1 cellular context compared by ENCODE assay signal in the genomic region with DNA sequence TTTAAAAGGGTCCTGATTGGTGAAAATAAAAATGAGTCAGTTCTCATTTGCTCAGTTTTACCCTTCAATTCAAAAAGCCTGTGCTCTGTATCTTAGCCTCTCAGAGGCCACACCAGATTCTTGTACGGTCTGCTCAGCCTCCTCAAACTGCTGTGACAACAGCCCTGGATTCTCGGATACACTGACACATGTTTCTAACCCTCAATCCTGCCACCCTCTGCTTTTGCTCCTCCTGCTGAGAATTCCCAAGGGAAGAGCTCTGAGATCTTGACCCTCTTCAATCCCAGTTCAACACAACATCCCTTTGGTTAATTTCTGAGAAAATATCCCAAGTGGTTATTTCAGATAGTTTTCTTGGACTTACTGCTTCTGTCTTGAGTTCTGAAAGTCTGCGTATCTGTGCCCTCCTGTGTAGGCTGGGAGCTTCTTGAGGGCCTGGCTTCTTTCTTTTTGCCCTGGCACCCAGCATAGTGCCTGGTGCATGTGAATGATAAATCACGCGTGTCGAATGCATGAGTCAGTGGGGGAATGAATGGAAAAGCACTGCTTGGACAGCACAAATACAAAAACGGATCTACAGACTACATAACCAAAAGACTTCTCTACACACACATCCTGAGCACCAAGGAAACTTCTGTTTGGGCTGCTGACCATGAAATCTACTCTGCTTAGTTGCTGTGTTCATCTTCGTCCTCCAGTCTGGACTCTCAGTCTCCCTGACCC.
TF ChIP-seq lines count a peak whose summit lies in the region.

No MANE protein-coding gene starts in this region.

TF ChIP-seq in GM23338, 12 proteins besides CTCF, POLR2A, EP300 and RAD21:
- TF ChIP-seq, protein P1, sequence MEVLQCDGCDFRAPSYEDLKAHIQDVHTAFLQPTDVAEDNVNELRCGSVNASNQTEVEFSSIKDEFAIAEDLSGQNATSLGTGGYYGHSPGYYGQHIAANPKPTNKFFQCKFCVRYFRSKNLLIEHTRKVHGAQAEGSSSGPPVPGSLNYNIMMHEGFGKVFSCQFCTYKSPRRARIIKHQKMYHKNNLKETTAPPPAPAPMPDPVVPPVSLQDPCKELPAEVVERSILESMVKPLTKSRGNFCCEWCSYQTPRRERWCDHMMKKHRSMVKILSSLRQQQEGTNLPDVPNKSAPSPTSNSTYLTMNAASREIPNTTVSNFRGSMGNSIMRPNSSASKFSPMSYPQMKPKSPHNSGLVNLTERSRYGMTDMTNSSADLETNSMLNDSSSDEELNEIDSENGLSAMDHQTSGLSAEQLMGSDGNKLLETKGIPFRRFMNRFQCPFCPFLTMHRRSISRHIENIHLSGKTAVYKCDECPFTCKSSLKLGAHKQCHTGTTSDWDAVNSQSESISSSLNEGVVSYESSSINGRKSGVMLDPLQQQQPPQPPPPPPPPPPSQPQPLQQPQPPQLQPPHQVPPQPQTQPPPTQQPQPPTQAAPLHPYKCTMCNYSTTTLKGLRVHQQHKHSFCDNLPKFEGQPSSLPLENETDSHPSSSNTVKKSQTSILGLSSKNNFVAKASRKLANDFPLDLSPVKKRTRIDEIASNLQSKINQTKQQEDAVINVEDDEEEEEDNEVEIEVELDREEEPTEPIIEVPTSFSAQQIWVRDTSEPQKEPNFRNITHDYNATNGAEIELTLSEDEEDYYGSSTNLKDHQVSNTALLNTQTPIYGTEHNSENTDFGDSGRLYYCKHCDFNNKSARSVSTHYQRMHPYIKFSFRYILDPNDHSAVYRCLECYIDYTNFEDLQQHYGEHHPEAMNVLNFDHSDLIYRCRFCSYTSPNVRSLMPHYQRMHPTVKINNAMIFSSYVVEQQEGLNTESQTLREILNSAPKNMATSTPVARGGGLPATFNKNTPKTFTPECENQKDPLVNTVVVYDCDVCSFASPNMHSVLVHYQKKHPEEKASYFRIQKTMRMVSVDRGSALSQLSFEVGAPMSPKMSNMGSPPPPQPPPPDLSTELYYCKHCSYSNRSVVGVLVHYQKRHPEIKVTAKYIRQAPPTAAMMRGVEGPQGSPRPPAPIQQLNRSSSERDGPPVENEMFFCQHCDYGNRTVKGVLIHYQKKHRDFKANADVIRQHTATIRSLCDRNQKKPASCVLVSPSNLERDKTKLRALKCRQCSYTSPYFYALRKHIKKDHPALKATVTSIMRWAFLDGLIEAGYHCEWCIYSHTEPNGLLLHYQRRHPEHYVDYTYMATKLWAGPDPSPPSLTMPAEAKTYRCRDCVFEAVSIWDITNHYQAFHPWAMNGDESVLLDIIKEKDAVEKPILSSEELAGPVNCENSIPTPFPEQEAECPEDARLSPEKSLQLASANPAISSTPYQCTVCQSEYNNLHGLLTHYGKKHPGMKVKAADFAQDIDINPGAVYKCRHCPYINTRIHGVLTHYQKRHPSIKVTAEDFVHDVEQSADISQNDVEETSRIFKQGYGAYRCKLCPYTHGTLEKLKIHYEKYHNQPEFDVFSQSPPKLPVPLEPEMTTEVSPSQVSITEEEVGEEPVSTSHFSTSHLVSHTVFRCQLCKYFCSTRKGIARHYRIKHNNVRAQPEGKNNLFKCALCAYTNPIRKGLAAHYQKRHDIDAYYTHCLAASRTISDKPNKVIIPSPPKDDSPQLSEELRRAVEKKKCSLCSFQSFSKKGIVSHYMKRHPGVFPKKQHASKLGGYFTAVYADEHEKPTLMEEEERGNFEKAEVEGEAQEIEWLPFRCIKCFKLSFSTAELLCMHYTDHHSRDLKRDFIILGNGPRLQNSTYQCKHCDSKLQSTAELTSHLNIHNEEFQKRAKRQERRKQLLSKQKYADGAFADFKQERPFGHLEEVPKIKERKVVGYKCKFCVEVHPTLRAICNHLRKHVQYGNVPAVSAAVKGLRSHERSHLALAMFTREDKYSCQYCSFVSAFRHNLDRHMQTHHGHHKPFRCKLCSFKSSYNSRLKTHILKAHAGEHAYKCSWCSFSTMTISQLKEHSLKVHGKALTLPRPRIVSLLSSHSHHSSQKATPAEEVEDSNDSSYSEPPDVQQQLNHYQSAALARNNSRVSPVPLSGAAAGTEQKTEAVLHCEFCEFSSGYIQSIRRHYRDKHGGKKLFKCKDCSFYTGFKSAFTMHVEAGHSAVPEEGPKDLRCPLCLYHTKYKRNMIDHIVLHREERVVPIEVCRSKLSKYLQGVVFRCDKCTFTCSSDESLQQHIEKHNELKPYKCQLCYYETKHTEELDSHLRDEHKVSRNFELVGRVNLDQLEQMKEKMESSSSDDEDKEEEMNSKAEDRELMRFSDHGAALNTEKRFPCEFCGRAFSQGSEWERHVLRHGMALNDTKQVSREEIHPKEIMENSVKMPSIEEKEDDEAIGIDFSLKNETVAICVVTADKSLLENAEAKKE (CRISPR knock-in tag; IDR thresholded peaks at IDR 0.05), result no peak
- TF ChIP-seq STAT1 (IDR thresholded peaks at IDR 0.05; ENCODE audit: unreplicated experiment), result no peak
- TF ChIP-seq, protein P2, sequence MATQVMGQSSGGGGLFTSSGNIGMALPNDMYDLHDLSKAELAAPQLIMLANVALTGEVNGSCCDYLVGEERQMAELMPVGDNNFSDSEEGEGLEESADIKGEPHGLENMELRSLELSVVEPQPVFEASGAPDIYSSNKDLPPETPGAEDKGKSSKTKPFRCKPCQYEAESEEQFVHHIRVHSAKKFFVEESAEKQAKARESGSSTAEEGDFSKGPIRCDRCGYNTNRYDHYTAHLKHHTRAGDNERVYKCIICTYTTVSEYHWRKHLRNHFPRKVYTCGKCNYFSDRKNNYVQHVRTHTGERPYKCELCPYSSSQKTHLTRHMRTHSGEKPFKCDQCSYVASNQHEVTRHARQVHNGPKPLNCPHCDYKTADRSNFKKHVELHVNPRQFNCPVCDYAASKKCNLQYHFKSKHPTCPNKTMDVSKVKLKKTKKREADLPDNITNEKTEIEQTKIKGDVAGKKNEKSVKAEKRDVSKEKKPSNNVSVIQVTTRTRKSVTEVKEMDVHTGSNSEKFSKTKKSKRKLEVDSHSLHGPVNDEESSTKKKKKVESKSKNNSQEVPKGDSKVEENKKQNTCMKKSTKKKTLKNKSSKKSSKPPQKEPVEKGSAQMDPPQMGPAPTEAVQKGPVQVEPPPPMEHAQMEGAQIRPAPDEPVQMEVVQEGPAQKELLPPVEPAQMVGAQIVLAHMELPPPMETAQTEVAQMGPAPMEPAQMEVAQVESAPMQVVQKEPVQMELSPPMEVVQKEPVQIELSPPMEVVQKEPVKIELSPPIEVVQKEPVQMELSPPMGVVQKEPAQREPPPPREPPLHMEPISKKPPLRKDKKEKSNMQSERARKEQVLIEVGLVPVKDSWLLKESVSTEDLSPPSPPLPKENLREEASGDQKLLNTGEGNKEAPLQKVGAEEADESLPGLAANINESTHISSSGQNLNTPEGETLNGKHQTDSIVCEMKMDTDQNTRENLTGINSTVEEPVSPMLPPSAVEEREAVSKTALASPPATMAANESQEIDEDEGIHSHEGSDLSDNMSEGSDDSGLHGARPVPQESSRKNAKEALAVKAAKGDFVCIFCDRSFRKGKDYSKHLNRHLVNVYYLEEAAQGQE (IDR thresholded peaks at IDR 0.05; ENCODE audit: unreplicated experiment), result no peak
- TF ChIP-seq, protein P3, sequence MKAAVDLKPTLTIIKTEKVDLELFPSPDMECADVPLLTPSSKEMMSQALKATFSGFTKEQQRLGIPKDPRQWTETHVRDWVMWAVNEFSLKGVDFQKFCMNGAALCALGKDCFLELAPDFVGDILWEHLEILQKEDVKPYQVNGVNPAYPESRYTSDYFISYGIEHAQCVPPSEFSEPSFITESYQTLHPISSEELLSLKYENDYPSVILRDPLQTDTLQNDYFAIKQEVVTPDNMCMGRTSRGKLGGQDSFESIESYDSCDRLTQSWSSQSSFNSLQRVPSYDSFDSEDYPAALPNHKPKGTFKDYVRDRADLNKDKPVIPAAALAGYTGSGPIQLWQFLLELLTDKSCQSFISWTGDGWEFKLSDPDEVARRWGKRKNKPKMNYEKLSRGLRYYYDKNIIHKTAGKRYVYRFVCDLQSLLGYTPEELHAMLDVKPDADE (IDR thresholded peaks at IDR 0.05), result no peak
- no peak for TF ChIP-seq POLR2AphosphoS5 (IDR thresholded peaks at IDR 0.05; ENCODE audit: low read depth)
- TF ChIP-seq ZNF114 (CRISPR knock-in tag; IDR thresholded peaks at IDR 0.05), result no peak
- TF ChIP-seq EZH2phosphoT487 (IDR thresholded peaks at IDR 0.05; ENCODE audit: unreplicated experiment), result no peak
- no peak for TF ChIP-seq JUNB (IDR thresholded peaks at IDR 0.05; ENCODE audit: unreplicated experiment)
- TF ChIP-seq EZH2 (IDR thresholded peaks at IDR 0.05; ENCODE audit: low read depth, unreplicated experiment), result no peak
- TF ChIP-seq NANOG (IDR thresholded peaks at IDR 0.05; ENCODE audit: borderline replicate concordance), result no peak
- no peak for TF ChIP-seq CREB1 (CRISPR knock-in tag; IDR thresholded peaks at IDR 0.05; ENCODE audit: low read depth)
- TF ChIP-seq ZNF331 (CRISPR knock-in tag; IDR thresholded peaks at IDR 0.05; ENCODE audit: low read depth), result no peak
